9 cellular contexts compared by ENCODE assay signal in genomic region chr5:55160493-55161209, GRCh38. TPM values are rescaled to one million over a fixed set of nuclear protein-coding genes. Genes with fewer than 3 reads are reported as not detected.
DNase-seq lines count a peak whose midpoint lies in the region; ATAC-seq and TF ChIP-seq lines count a peak whose summit lies in the region.
"Had no signal": no experiment of that assay in that cellular context is flagged by ENCODE, and none has a peak within 500 bp of the region (broad histone marks: within the 10 kb centered on the region; RNA-seq: fewer than 3 reads in every experiment).

No MANE protein-coding gene starts in this region.

- H3K27ac Mint-ChIP-seq in activated naive CD8-positive, alpha-beta T cell treated with anti-CD3 and anti-CD28 coated beads, Interleukin-2, amount 50 U/mL, for 24 hours, result no peak overlapping the region

- DNase-seq in adrenal gland (peak; percentile 38 to 76 (median 61)), right atrium auricular region (ENCODE audit: low spot score) (peak; percentile 75), skeletal muscle cell (ENCODE audit: low read depth) (peak; percentile 91), NK-92 (lab: John Stamatoyannopoulos, UW; ENCODE audit: unreplicated experiment) (no peak), NCI-H1417 (lab: John Stamatoyannopoulos, UW) (no peak)
- DNase-seq in activated naive CD8-positive, alpha-beta T cell treated with anti-CD3 and anti-CD28 coated beads, Interleukin-2, amount 50 U/mL, for 24 hours, result no peak

- H3K27me3 ChIP-seq in adrenal gland, result peaks cover under 1% of the 10 kb centered on the region
- H3K27me3 ChIP-seq in right atrium auricular region, result no peaks in the 10 kb centered on the region

- H3K9me3 ChIP-seq in adrenal gland (replicated peaks in 1 of 3), result no peaks in the 10 kb centered on the region
- H3K9me3 ChIP-seq in right atrium auricular region, result no peaks in the 10 kb centered on the region

- H3K4me3 ChIP-seq in GM08714 (ENCODE audit: low read length) (peak overlapping the region; percentile 60; the same call in 1 of the 2 replicates), adrenal gland (peak overlapping the region in 1 of 4 donors; percentile 53), right atrium auricular region (peak overlapping the region; percentile 41 to 49), skeletal muscle cell (ENCODE audit: low read depth, low read length) (peak overlapping the region; percentile 60)

- no peaks in the 10 kb centered on the region for H3K4me1 Mint-ChIP-seq in activated naive CD8-positive, alpha-beta T cell treated with anti-CD3 and anti-CD28 coated beads, Interleukin-2, amount 50 U/mL, for 24 hours

- peak in 1 of 2 donors; percentile 42 for TF ChIP-seq POLR2A in adrenal gland (IDR thresholded peaks at IDR 0.05)

- no peaks in the 10 kb centered on the region for H3K36me3 Mint-ChIP-seq in activated naive CD8-positive, alpha-beta T cell treated with anti-CD3 and anti-CD28 coated beads, Interleukin-2, amount 50 U/mL, for 24 hours (ENCODE audit: low read depth)

- H3K36me3 ChIP-seq in adrenal gland (replicated peaks in 1 of 2) (no peaks in the 10 kb centered on the region), right atrium auricular region (no peaks in the 10 kb centered on the region)

- H3K4me1 ChIP-seq in adrenal gland (replicated peaks in 1 of 2) (peaks cover 0 to 6% of the 10 kb centered on the region in 2 donors), right atrium auricular region (peaks cover 0 to 7% of the 10 kb centered on the region in 2 donors)

- WGBS in adrenal gland, 4 donors, result 6 to 9% (median 6%) methylated on average over 9 of the region's 9 CpGs

- H3K4me3 Mint-ChIP-seq in activated naive CD8-positive, alpha-beta T cell treated with anti-CD3 and anti-CD28 coated beads, Interleukin-2, amount 50 U/mL, for 24 hours, result no peak overlapping the region

- intact Hi-C loops in adrenal gland (cut with DNase I), result no loop called here

- peak overlapping the region in 2 of 5 donors; percentile 10 to 54 for H3K27ac ChIP-seq in adrenal gland
- peak overlapping the region in 1 of 2 donors; percentile 79 for H3K27ac ChIP-seq in right atrium auricular region

- H3K27me3 Mint-ChIP-seq in activated naive CD8-positive, alpha-beta T cell treated with anti-CD3 and anti-CD28 coated beads, Interleukin-2, amount 50 U/mL, for 24 hours, result peaks cover 20% of the 10 kb centered on the region

- TF ChIP-seq CTCF in adrenal gland (IDR thresholded peaks at IDR 0.05), result no peak
- TF ChIP-seq CTCF in right atrium auricular region (IDR thresholded peaks at IDR 0.05), result no peak

- H3K9me3 Mint-ChIP-seq in activated naive CD8-positive, alpha-beta T cell treated with anti-CD3 and anti-CD28 coated beads, Interleukin-2, amount 50 U/mL, for 24 hours, result no peaks in the 10 kb centered on the region

- no peak for ATAC-seq in activated naive CD8-positive, alpha-beta T cell treated with anti-CD3 and anti-CD28 coated beads, Interleukin-2, amount 50 U/mL, for 24 hours
- no peak for ATAC-seq in HG03039 (IDR thresholded peaks at IDR 0.05; ENCODE audit: unreplicated experiment)

RNA-seq across cellular contexts. Expression of gene GPX8, which starts 0.7 kb away (rescaled TPM):
- total RNA-seq in adrenal gland, result 10 to 100 TPM; 10.2 to 19.7 (median 15.7) TPM
- polyA plus RNA-seq in adrenal gland, result 10 to 100 TPM in 1 of 3 donors, 1 to 10 TPM in 2; 6.1 to 17.8 (median 7.2) TPM
- total RNA-seq in right atrium auricular region, result 10 to 100 TPM; 15.7 to 17.5 TPM
- total RNA-seq: activated CD8-positive, alpha-beta memory T cell treated with anti-CD3 and anti-CD28 coated beads for 36 hours had no signal

RNA-seq across cellular contexts. Expression of gene CDC20B, which starts 12.3 kb away (rescaled TPM):
- total RNA-seq in adrenal gland (not detected), right atrium auricular region (not detected)
- not detected for polyA plus RNA-seq in adrenal gland

RNA-seq across cellular contexts. Expression of gene GZMA, which starts 58.2 kb away (rescaled TPM):
- 1 to 10 TPM in 3 of 8 donors, under 1 TPM in 3, not detected in 2; 0.41 to 5.1 (median 1.4) TPM for total RNA-seq in adrenal gland
- polyA plus RNA-seq in adrenal gland, result 1 to 10 TPM; 2.0 to 9.7 (median 4.2) TPM
- total RNA-seq in right atrium auricular region, result under 1 TPM in 1 of 2 donors, not detected in 1; 0.55 TPM

Comparison
In these comparisons a context has a peak if more than half of its experiments do, and no peak if none do; other contexts are left out.
1. DNase-seq: peak in adrenal gland (7 of 7), right atrium auricular region (single experiment) and skeletal muscle cell (single experiment); none in NK-92 (single experiment), activated naive CD8-positive, alpha-beta T cell treated with anti-CD3 and anti-CD28 coated beads, Interleukin-2, amount 50 U/mL, for 24 hours (single experiment) and NCI-H1417 (0 of 3).